8 cellular contexts compared by ENCODE assay signal in the genomic region with DNA sequence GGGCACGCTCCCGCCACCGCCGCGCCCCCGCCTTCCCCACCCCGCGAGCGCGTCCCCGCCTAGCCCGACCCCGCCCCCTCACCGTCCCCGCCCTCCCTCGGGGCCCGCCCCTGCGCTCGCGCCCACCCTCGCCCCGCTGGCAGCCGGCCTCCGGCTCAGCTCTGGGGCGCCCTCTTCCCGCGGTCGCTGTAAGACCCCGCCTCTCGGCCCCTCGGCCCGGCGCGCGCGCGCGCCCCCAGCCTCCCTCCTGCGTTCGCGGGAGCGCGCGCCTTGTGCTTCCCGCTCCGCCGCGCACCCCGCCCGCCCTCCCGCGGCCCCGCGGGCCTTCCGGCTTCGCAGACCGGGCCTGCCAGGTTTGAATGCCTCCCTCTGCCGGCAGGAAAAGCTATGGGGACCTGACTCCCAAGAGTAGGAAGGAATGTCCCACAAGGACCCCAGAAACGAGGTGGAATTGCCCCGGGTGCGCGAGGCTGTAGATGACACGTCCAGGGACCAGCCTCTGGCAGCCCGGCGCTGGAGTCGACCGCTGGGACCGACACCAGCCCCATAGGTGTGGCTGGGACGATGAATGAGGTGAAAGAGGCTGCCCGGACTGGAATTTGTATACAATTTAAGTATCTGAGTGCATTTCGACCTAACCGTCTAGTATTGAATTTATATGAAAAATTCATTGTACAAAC. TPM values are rescaled to one million over a fixed set of nuclear protein-coding genes. Genes with fewer than 3 reads are reported as not detected.
DNase-seq lines count a peak whose midpoint lies in the region; ATAC-seq and TF ChIP-seq lines count a peak whose summit lies in the region.

No MANE protein-coding gene starts in this region.

- H3K27ac Mint-ChIP-seq in activated T-cell treated with anti-CD3 and anti-CD28 coated beads, Interleukin-2, amount 50 U/mL, for 72 hours, result peak overlapping the region; percentile 98
- peak overlapping the region; percentile 84 to 99 (median 95) for H3K27ac Mint-ChIP-seq in naive B cell
- H3K27ac Mint-ChIP-seq in stimulated activated effector memory CD8-positive, alpha-beta T cell treated with anti-CD3 and anti-CD28 coated beads, Interleukin-12 subunit alpha, Interleukin-12 subunit beta, amount 100 ng/mL, for 72 hours, result peak overlapping the region; percentile 88

- CTCF ChIA-PET in Panc1 (lab: Charles Lee), result interaction anchor here (0.6 kb wide), 3 partner anchors 12 to 223 kb away, joined by 3 to 4 read pairs (median 4); no protein-coding TSS in a partner anchor

- TF ChIP-seq CTCF in DOHH2 (IDR thresholded peaks at IDR 0.05; ENCODE audit: low read depth, low read length, poor library complexity, severe bottlenecking) (peak; percentile 51), KMS-11 (conservative IDR thresholded peaks at IDR 0.05; ENCODE audit: low read depth, low read length) (peak; percentile 47), Panc1 (IDR thresholded peaks at IDR 0.05) (peak; percentile 83), esophagus squamous epithelium (IDR thresholded peaks at IDR 0.05) (peak; percentile 58 to 81 (median 69))

- H3K79me2 ChIP-seq in DOHH2 (ENCODE audit: control insufficient read depth, low read length), result peaks cover 45% of the 10 kb centered on the region
- H3K79me2 ChIP-seq in KMS-11 (ENCODE audit: insufficient read depth, low read depth), result peaks cover 39% of the 10 kb centered on the region

- H3K4me3 Mint-ChIP-seq in activated T-cell treated with anti-CD3 and anti-CD28 coated beads, Interleukin-2, amount 50 U/mL, for 72 hours, result peak overlapping the region; percentile 95 to 97
- peak overlapping the region; percentile 88 to 98 (median 98) for H3K4me3 Mint-ChIP-seq in naive B cell
- H3K4me3 Mint-ChIP-seq in stimulated activated effector memory CD8-positive, alpha-beta T cell treated with anti-CD3 and anti-CD28 coated beads, Interleukin-12 subunit alpha, Interleukin-12 subunit beta, amount 100 ng/mL, for 72 hours, result peak overlapping the region; percentile 69

- H3K9me3 ChIP-seq in DOHH2 (ENCODE audit: control insufficient read depth, insufficient read depth, low read length) (no peaks in the 10 kb centered on the region), Panc1 (ENCODE audit: control insufficient read depth, insufficient read depth, low read depth, low read length) (no peaks in the 10 kb centered on the region), esophagus squamous epithelium (no peaks in the 10 kb centered on the region)

- H3K27me3 ChIP-seq in DOHH2 (ENCODE audit: control insufficient read depth, low read length), result no peaks in the 10 kb centered on the region
- H3K27me3 ChIP-seq in KMS-11 (ENCODE audit: insufficient read depth, low read depth), result no peaks in the 10 kb centered on the region
- H3K27me3 ChIP-seq in Panc1 (ENCODE audit: control insufficient read depth, insufficient read depth, low read length), result no peaks in the 10 kb centered on the region
- no peaks in the 10 kb centered on the region for H3K27me3 ChIP-seq in esophagus squamous epithelium

- in situ Hi-C loops in Panc1 (cut with HindIII; ENCODE audit: low pct_unique_long_range_greater_than_20kb, low sequenced_read_pairs), result no loop called here

- no peaks in the 10 kb centered on the region for H3K27me3 Mint-ChIP-seq in activated T-cell treated with anti-CD3 and anti-CD28 coated beads, Interleukin-2, amount 50 U/mL, for 72 hours (ENCODE audit: low read depth)
- no peaks in the 10 kb centered on the region for H3K27me3 Mint-ChIP-seq in naive B cell

- no peaks in the 10 kb centered on the region for H3K9me3 Mint-ChIP-seq in activated T-cell treated with anti-CD3 and anti-CD28 coated beads, Interleukin-2, amount 50 U/mL, for 72 hours
- H3K9me3 Mint-ChIP-seq in naive B cell, result no peaks in the 10 kb centered on the region
- H3K9me3 Mint-ChIP-seq in stimulated activated effector memory CD8-positive, alpha-beta T cell treated with anti-CD3 and anti-CD28 coated beads, Interleukin-12 subunit alpha, Interleukin-12 subunit beta, amount 100 ng/mL, for 72 hours, result no peaks in the 10 kb centered on the region

- H3K4me3 ChIP-seq in DOHH2 (ENCODE audit: low read length), result peak overlapping the region; percentile 84
- H3K4me3 ChIP-seq in KMS-11 (IDR thresholded peaks at IDR 0.05; ENCODE audit: insufficient read depth, low read depth, low read length), result no peak overlapping the region
- peak overlapping the region; percentile 65 to 83 for H3K4me3 ChIP-seq in Panc1 (ENCODE audit: low read depth in 2 of 2, low read length in 2 of 2)
- H3K4me3 ChIP-seq in esophagus squamous epithelium, result peak overlapping the region; percentile 78 to 100 (median 88)

- 0% methylated on average over 10 to 21 of the region's 72 CpGs for WGBS in esophagus squamous epithelium, 2 donors

- peak overlapping the region; percentile 78 for H3K9ac ChIP-seq in KMS-11

- H3K36me3 ChIP-seq in DOHH2 (ENCODE audit: control insufficient read depth, low read length), result no peaks in the 10 kb centered on the region; the same call in 1 of the 2 replicates
- H3K36me3 ChIP-seq in KMS-11 (ENCODE audit: insufficient read depth), result no peaks in the 10 kb centered on the region
- H3K36me3 ChIP-seq in Panc1 (ENCODE audit: control insufficient read depth, insufficient read depth, low read length), result no peaks in the 10 kb centered on the region; the same call in 1 of the 2 replicates
- H3K36me3 ChIP-seq in esophagus squamous epithelium, result no peaks in the 10 kb centered on the region

- intact Hi-C loops in Panc1 (cut with micrococcal nuclease; ENCODE audit: unreplicated experiment), result no loop called here
- intact Hi-C loops in esophagus squamous epithelium (cut with DNase I), result no loop called here

- BruUV-seq in Panc1 (replicated peaks; lab: Mats Ljungman, UMichigan), result no TSS peak

- ATAC-seq in GM21786 (IDR thresholded peaks at IDR 0.05; ENCODE audit: unreplicated experiment) (peak; percentile 63), Panc1 (peak; percentile 89), naive B cell (ENCODE audit: low read depth in 2 of 2) (peak; percentile 78 to 81)
- ATAC-seq in activated T-cell treated with anti-CD3 and anti-CD28 coated beads, Interleukin-2, amount 50 U/mL, for 72 hours (replicated peaks in 1 of 2), result peak; percentile 79 to 81
- peak; percentile 85 for ATAC-seq in stimulated activated effector memory CD8-positive, alpha-beta T cell treated with anti-CD3 and anti-CD28 coated beads, Interleukin-12 subunit alpha, Interleukin-12 subunit beta, amount 100 ng/mL, for 72 hours

- POLR2A ChIA-PET in Panc1 (lab: Charles Lee), result interaction anchor here (0.6 to 1.0 kb wide), 2 partner anchors 38 to 220 kb away, joined by 3 to 6 read pairs; no protein-coding TSS in a partner anchor

- H3K27ac ChIP-seq in DOHH2 (ENCODE audit: low read depth, low read length), result peak overlapping the region; percentile 81
- peak overlapping the region; percentile 85 for H3K27ac ChIP-seq in KMS-11
- H3K27ac ChIP-seq in Panc1 (ENCODE audit: low read length), result peak overlapping the region; percentile 87
- peak overlapping the region; percentile 98 to 100 (median 99) for H3K27ac ChIP-seq in esophagus squamous epithelium

- H3K9me2 ChIP-seq in DOHH2 (replicated peaks; ENCODE audit: control insufficient read depth, low read length), result no peaks in the 10 kb centered on the region

- H4K20me1 ChIP-seq in DOHH2 (ENCODE audit: control insufficient read depth, insufficient read depth, low read depth, low read length) (peaks cover 9% of the 10 kb centered on the region), KMS-11 (ENCODE audit: insufficient read depth) (no peaks in the 10 kb centered on the region)

- H3K4me1 ChIP-seq in DOHH2 (ENCODE audit: control insufficient read depth, low read length), result peaks cover 22% of the 10 kb centered on the region
- H3K4me1 ChIP-seq in KMS-11 (ENCODE audit: low read depth, poor library complexity, severe bottlenecking), result peaks cover 24% of the 10 kb centered on the region
- H3K4me1 ChIP-seq in Panc1 (ENCODE audit: control insufficient read depth, insufficient read depth, low read length), result peaks cover under 1% of the 10 kb centered on the region
- peaks cover 0 to 44% (median 5%) of the 10 kb centered on the region in 3 donors for H3K4me1 ChIP-seq in esophagus squamous epithelium

- peaks cover 45% of the 10 kb centered on the region for H3K4me1 Mint-ChIP-seq in activated T-cell treated with anti-CD3 and anti-CD28 coated beads, Interleukin-2, amount 50 U/mL, for 72 hours (ENCODE audit: low read depth)
- H3K4me1 Mint-ChIP-seq in naive B cell, result peaks cover 24 to 40% (median 31%) of the 10 kb centered on the region in 3 donors
- peaks cover 20% of the 10 kb centered on the region for H3K4me1 Mint-ChIP-seq in stimulated activated effector memory CD8-positive, alpha-beta T cell treated with anti-CD3 and anti-CD28 coated beads, Interleukin-12 subunit alpha, Interleukin-12 subunit beta, amount 100 ng/mL, for 72 hours

- H3K4me2 ChIP-seq in DOHH2 (ENCODE audit: low read length) (peak overlapping the region; percentile 86), KMS-11 (peak overlapping the region; percentile 90)

- DNase-seq in Panc1 (ENCODE audit: low read depth, low spot score), result no peak
- DNase-seq in activated T-cell treated with anti-CD3 and anti-CD28 coated beads, Interleukin-2, amount 50 U/mL, for 72 hours, result peak; percentile 90 to 93
- peak; percentile 64 for DNase-seq in esophagus squamous epithelium (lab: John Stamatoyannopoulos, UW)
- peak; percentile 87 for DNase-seq in naive B cell
- DNase-seq in stimulated activated effector memory CD8-positive, alpha-beta T cell treated with anti-CD3 and anti-CD28 coated beads, Interleukin-12 subunit alpha, Interleukin-12 subunit beta, amount 100 ng/mL, for 72 hours (ENCODE audit: low spot score in 2 of 2), result no peak

- H3F3A ChIP-seq in DOHH2 (ENCODE audit: control insufficient read depth, insufficient read depth), result no peaks in the 10 kb centered on the region

- peak overlapping the region; percentile 73 for H2AFZ ChIP-seq in KMS-11 (ENCODE audit: low read depth)

- peaks cover 2% of the 10 kb centered on the region in 2 donors for H3K36me3 Mint-ChIP-seq in activated T-cell treated with anti-CD3 and anti-CD28 coated beads, Interleukin-2, amount 50 U/mL, for 72 hours (ENCODE audit: insufficient read depth in 2 of 2)
- H3K36me3 Mint-ChIP-seq in naive B cell, result no peaks in the 10 kb centered on the region
- peaks cover 6% of the 10 kb centered on the region for H3K36me3 Mint-ChIP-seq in stimulated activated effector memory CD8-positive, alpha-beta T cell treated with anti-CD3 and anti-CD28 coated beads, Interleukin-12 subunit alpha, Interleukin-12 subunit beta, amount 100 ng/mL, for 72 hours

- no peak for TF ChIP-seq POLR2A in esophagus squamous epithelium (IDR thresholded peaks at IDR 0.05)

RNA-seq across cellular contexts. Expression of a gene that starts 0.4 kb away (rescaled TPM):
- total RNA-seq in Panc1 (2021; ENCODE audit: unreplicated experiment) (82.5 TPM), esophagus squamous epithelium (100 to 1,000 TPM in 2 of 4 donors, 10 to 100 TPM in 2; 71.9 to 113 (median 88.8) TPM)
- 18.1 TPM for polyA plus RNA-seq in Panc1 (2012; ENCODE audit: insufficient read length)
- total RNA-seq in activated T-cell treated with anti-CD3 and anti-CD28 coated beads, Interleukin-2, amount 50 U/mL, for 72 hours, result 100 to 1,000 TPM; 125 to 138 TPM
- 10 to 100 TPM; 23.8 to 61.3 (median 54.9) TPM for polyA plus RNA-seq in naive B cell (ENCODE audit: low read depth in 6 of 6)

RNA-seq across cellular contexts. Expression of a gene that starts 46.1 kb away (rescaled TPM):
- total RNA-seq in Panc1 (2021; ENCODE audit: unreplicated experiment) (32.2 TPM), esophagus squamous epithelium (10 to 100 TPM; 18.5 to 49.4 (median 36.0) TPM)
- 26.0 TPM for polyA plus RNA-seq in Panc1 (2012; ENCODE audit: insufficient read length)
- 10 to 100 TPM; 27.3 to 33.1 TPM for total RNA-seq in activated T-cell treated with anti-CD3 and anti-CD28 coated beads, Interleukin-2, amount 50 U/mL, for 72 hours
- 10 to 100 TPM; 24.0 to 42.3 (median 29.4) TPM for polyA plus RNA-seq in naive B cell (ENCODE audit: low read depth in 6 of 6)

Comparison
In these comparisons a context has a peak if more than half of its experiments do, and no peak if none do; other contexts are left out.
1. DNase-seq: peak in activated T-cell treated with anti-CD3 and anti-CD28 coated beads, Interleukin-2, amount 50 U/mL, for 72 hours (2 of 2), esophagus squamous epithelium (single experiment) and naive B cell (single experiment); none in Panc1 (single experiment) and stimulated activated effector memory CD8-positive, alpha-beta T cell treated with anti-CD3 and anti-CD28 coated beads, Interleukin-12 subunit alpha, Interleukin-12 subunit beta, amount 100 ng/mL, for 72 hours (0 of 2).
2. Peak in every context shown above with its lines, with median percentiles within 50 percentile points of each other: H3K27ac ChIP-seq, CTCF ChIP-seq, ATAC-seq, H3K27ac Mint-ChIP-seq and H3K4me3 Mint-ChIP-seq.